ENCODE assay signal across 1 cellular context in genomic region chr6:5214570-5215052, GRCh38.
TF ChIP-seq lines count a peak whose summit lies in the region.

No MANE protein-coding gene starts in this region.

TF ChIP-seq in K562, 482 proteins besides CTCF, POLR2A, EP300 and RAD21 (continued from another document):
- TF ChIP-seq AFF4 (CRISPR knock-in tag; IDR thresholded peaks at IDR 0.05) (no peak), BCOR (IDR thresholded peaks at IDR 0.05) (no peak), ELF4 (CRISPR knock-in tag; IDR thresholded peaks at IDR 0.05) (no peak), TCF15 (CRISPR knock-in tag; IDR thresholded peaks at IDR 0.05) (no peak), ZNF384 (IDR thresholded peaks at IDR 0.05; ENCODE audit: low read depth, low read length) (peak; percentile 89), VEZF1 (CRISPR knock-in tag; IDR thresholded peaks at IDR 0.05) (no peak), SRSF1 (IDR thresholded peaks at IDR 0.05; ENCODE audit: low read depth, low read length) (no peak)
